Comparison of ENCODE assay signal across 24 cellular contexts in genomic region chr17:16298140-16298662, GRCh38. TPM values are rescaled to one million over a fixed set of nuclear protein-coding genes. Genes with fewer than 3 reads are reported as not detected.
A peak's percentile ranks its signal among the peaks of the same experiment; 100 is the strongest.
DNase-seq lines count a peak whose midpoint lies in the region; ATAC-seq and TF ChIP-seq lines count a peak whose summit lies in the region.
"Had no signal": no experiment of that assay in that cellular context is flagged by ENCODE, and none has a peak within 500 bp of the region (broad histone marks: within the 10 kb centered on the region; RNA-seq: fewer than 3 reads in every experiment).

No MANE protein-coding gene starts in this region.

- H3K36me3 ChIP-seq in right lobe of liver (no peaks in the 10 kb centered on the region), transverse colon (no peaks in the 10 kb centered on the region)
- H3K36me3 ChIP-seq: upper lobe of right lung had no signal

- TF ChIP-seq CTCF in WTC11 (IDR thresholded peaks at IDR 0.05) (no peak), right lobe of liver (IDR thresholded peaks at IDR 0.05) (no peak), transverse colon (IDR thresholded peaks at IDR 0.05) (no peak), lower leg skin (IDR thresholded peaks at IDR 0.05) (no peak)

- intact Hi-C loops in right lobe of liver (cut with DNase I), result no loop called here
- intact Hi-C loops in transverse colon (cut with DNase I; ENCODE audit: low total_unique reads), result no loop called here
- intact Hi-C loops in lower leg skin (cut with DNase I; ENCODE audit: low total_unique reads), result no loop called here

- in situ Hi-C loops in transverse colon (cut with MboI; ENCODE audit: low pct_ligation_motif_present in 1 of 4, low pct_unique_long_range_greater_than_20kb in 1 of 4, low sequenced_read_pairs in 3 of 4), result no loop called here

- no peak for ATAC-seq in WTC11
- peak; percentile 66 to 85 (median 76) for ATAC-seq in right lobe of liver
- ATAC-seq: PC-3, upper lobe of right lung had no signal

- no peaks in the 10 kb centered on the region for H3K27me3 Mint-ChIP-seq in activated naive CD4-positive, alpha-beta T cell treated with anti-CD3 and anti-CD28 coated beads, Interleukin-2, amount 50 U/mL, for 24 hours
- H3K27me3 Mint-ChIP-seq in WTC11 (ENCODE audit: low read depth), result no peaks in the 10 kb centered on the region
- H3K27me3 Mint-ChIP-seq: B cell had no signal

- no peak for TF ChIP-seq POLR2A in right lobe of liver (IDR thresholded peaks at IDR 0.05)
- no peak for TF ChIP-seq POLR2A in transverse colon (IDR thresholded peaks at IDR 0.05)
- TF ChIP-seq POLR2A in lower leg skin (IDR thresholded peaks at IDR 0.05), result no peak

- POLR2A ChIA-PET in WTC11 (lab: Charles Lee), result no interaction called here

- peaks cover 8% of the 10 kb centered on the region for H3K36me3 Mint-ChIP-seq in activated naive CD4-positive, alpha-beta T cell treated with anti-CD3 and anti-CD28 coated beads, Interleukin-2, amount 50 U/mL, for 24 hours
- peaks cover 6% of the 10 kb centered on the region; the same call in 1 of the 2 replicates for H3K36me3 Mint-ChIP-seq in WTC11

- H3K9me3 Mint-ChIP-seq in activated naive CD4-positive, alpha-beta T cell treated with anti-CD3 and anti-CD28 coated beads, Interleukin-2, amount 50 U/mL, for 24 hours, result no peaks in the 10 kb centered on the region
- H3K9me3 Mint-ChIP-seq in WTC11, result no peaks in the 10 kb centered on the region

- CTCF ChIA-PET in WTC11 (lab: Charles Lee), result interaction anchor here (2.1 kb wide), 1 partner anchor 65 kb away, joined by 5 read pairs; no protein-coding TSS in a partner anchor

- 13% methylated on average over 1 of the region's 1 CpG for WGBS in right lobe of liver (ENCODE audit: insufficient coverage, low coverage, low lambda C conversion rate, missing lambda C conversion rate)
- WGBS in transverse colon (ENCODE audit: low coverage in 1 of 2), 2 donors, result 60% methylated on average over 1 of the region's 1 CpG; no CpG with 5 or more reads in 1 of the 2 donors
- 100% methylated on average over 1 of the region's 1 CpG for WGBS in lower leg skin, 2 donors

- peak overlapping the region; percentile 23 for H3K27ac Mint-ChIP-seq in activated naive CD4-positive, alpha-beta T cell treated with anti-CD3 and anti-CD28 coated beads, Interleukin-2, amount 50 U/mL, for 24 hours
- no peak overlapping the region for H3K27ac Mint-ChIP-seq in WTC11
- H3K27ac Mint-ChIP-seq: B cell had no signal

- DNase-seq in activated naive CD4-positive, alpha-beta T cell treated with anti-CD3 and anti-CD28 coated beads, Interleukin-2, amount 50 U/mL, for 16 hours, result no peak
- DNase-seq in WTC11 (ENCODE audit: low spot score), result no peak
- DNase-seq in right lobe of liver, result peak; percentile 34 to 86 (median 66)
- no peak for DNase-seq in transverse colon
- no peak for DNase-seq in KG1 (lab: John Stamatoyannopoulos, UW)
- DNase-seq in lower leg skin (ENCODE audit: low spot score in 2 of 2), result no peak
- DNase-seq in Kasumi-1 (lab: John Stamatoyannopoulos, UW), result no peak
- DNase-seq: activated CD4-positive, alpha-beta T cell treated with anti-CD3 and anti-CD28 coated beads for 1 hour; activated gamma-delta T cell treated with Interleukin-2 at 50 U/mL for 16 hours; amygdala; COR-L47; DND-41; islet precursor cell; MM.1S; NCI-H1436; NCI-H510A; occipital lobe; PC-3; SHP77 treated with DMSO at 0.1 percent for 48 hours; substantia nigra; SW 1271; upper lobe of right lung had no signal

- TF ChIP-seq EP300 in transverse colon (IDR thresholded peaks at IDR 0.05; ENCODE audit: low read depth), result no peak

- H3K27me3 ChIP-seq in right lobe of liver (no peaks in the 10 kb centered on the region), transverse colon (no peaks in the 10 kb centered on the region)
- H3K27me3 ChIP-seq: upper lobe of right lung had no signal

- H3K4me1 ChIP-seq in right lobe of liver, result peaks cover 0 to 53% (median 18%) of the 10 kb centered on the region in 4 donors
- peaks cover 5 to 58% (median 24%) of the 10 kb centered on the region in 4 donors for H3K4me1 ChIP-seq in transverse colon
- H3K4me1 ChIP-seq: upper lobe of right lung had no signal

- peak overlapping the region; percentile 85 to 97 (median 96) for H3K27ac ChIP-seq in right lobe of liver
- H3K27ac ChIP-seq in transverse colon, result peak overlapping the region; percentile 81 to 91 (median 86)
- H3K27ac ChIP-seq: upper lobe of right lung had no signal

- H3K4me3 Mint-ChIP-seq in activated naive CD4-positive, alpha-beta T cell treated with anti-CD3 and anti-CD28 coated beads, Interleukin-2, amount 50 U/mL, for 24 hours, result no peak overlapping the region
- H3K4me3 Mint-ChIP-seq in WTC11, result no peak overlapping the region
- H3K4me3 Mint-ChIP-seq: B cell had no signal

- peaks cover 26% of the 10 kb centered on the region for H3K4me1 Mint-ChIP-seq in activated naive CD4-positive, alpha-beta T cell treated with anti-CD3 and anti-CD28 coated beads, Interleukin-2, amount 50 U/mL, for 24 hours
- peaks cover 7% of the 10 kb centered on the region for H3K4me1 Mint-ChIP-seq in WTC11

- H3K9me3 ChIP-seq in right lobe of liver, result no peaks in the 10 kb centered on the region
- H3K9me3 ChIP-seq in transverse colon, result no peaks in the 10 kb centered on the region
- H3K9me3 ChIP-seq: upper lobe of right lung had no signal

- H3K4me3 ChIP-seq in right lobe of liver (peak overlapping the region in 1 of 3 donors; percentile 7), transverse colon (no peak overlapping the region), lower leg skin (ENCODE audit: low read depth, poor library complexity, severe bottlenecking) (no peak overlapping the region)
- H3K4me3 ChIP-seq: upper lobe of right lung had no signal

TF ChIP-seq in WTC11, 78 proteins besides CTCF, POLR2A, EP300 and RAD21:
- no peak for TF ChIP-seq ATF3 (CRISPR knock-in tag; conservative IDR thresholded peaks at IDR 0.05)
- TF ChIP-seq GABPB1 (CRISPR knock-in tag; IDR thresholded peaks at IDR 0.05), result 0 out of 2 replicates have a peak, but pooled peaks have one; percentile 30
- no peak for TF ChIP-seq SP1 (CRISPR knock-in tag; conservative IDR thresholded peaks at IDR 0.05)
- TF ChIP-seq ZNF423 (CRISPR knock-in tag; IDR thresholded peaks at IDR 0.05), result no peak
- TF ChIP-seq, protein P1, sequence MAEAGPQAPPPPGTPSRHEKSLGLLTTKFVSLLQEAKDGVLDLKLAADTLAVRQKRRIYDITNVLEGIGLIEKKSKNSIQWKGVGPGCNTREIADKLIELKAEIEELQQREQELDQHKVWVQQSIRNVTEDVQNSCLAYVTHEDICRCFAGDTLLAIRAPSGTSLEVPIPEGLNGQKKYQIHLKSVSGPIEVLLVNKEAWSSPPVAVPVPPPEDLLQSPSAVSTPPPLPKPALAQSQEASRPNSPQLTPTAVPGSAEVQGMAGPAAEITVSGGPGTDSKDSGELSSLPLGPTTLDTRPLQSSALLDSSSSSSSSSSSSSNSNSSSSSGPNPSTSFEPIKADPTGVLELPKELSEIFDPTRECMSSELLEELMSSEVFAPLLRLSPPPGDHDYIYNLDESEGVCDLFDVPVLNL (CRISPR knock-in tag; IDR thresholded peaks at IDR 0.05; ENCODE audit: borderline replicate concordance, low read depth), result no peak
- TF ChIP-seq SOX15 (CRISPR knock-in tag; IDR thresholded peaks at IDR 0.05), result no peak
- TF ChIP-seq, protein P2, sequence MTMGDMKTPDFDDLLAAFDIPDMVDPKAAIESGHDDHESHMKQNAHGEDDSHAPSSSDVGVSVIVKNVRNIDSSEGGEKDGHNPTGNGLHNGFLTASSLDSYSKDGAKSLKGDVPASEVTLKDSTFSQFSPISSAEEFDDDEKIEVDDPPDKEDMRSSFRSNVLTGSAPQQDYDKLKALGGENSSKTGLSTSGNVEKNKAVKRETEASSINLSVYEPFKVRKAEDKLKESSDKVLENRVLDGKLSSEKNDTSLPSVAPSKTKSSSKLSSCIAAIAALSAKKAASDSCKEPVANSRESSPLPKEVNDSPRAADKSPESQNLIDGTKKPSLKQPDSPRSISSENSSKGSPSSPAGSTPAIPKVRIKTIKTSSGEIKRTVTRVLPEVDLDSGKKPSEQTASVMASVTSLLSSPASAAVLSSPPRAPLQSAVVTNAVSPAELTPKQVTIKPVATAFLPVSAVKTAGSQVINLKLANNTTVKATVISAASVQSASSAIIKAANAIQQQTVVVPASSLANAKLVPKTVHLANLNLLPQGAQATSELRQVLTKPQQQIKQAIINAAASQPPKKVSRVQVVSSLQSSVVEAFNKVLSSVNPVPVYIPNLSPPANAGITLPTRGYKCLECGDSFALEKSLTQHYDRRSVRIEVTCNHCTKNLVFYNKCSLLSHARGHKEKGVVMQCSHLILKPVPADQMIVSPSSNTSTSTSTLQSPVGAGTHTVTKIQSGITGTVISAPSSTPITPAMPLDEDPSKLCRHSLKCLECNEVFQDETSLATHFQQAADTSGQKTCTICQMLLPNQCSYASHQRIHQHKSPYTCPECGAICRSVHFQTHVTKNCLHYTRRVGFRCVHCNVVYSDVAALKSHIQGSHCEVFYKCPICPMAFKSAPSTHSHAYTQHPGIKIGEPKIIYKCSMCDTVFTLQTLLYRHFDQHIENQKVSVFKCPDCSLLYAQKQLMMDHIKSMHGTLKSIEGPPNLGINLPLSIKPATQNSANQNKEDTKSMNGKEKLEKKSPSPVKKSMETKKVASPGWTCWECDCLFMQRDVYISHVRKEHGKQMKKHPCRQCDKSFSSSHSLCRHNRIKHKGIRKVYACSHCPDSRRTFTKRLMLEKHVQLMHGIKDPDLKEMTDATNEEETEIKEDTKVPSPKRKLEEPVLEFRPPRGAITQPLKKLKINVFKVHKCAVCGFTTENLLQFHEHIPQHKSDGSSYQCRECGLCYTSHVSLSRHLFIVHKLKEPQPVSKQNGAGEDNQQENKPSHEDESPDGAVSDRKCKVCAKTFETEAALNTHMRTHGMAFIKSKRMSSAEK (CRISPR knock-in tag; IDR thresholded peaks at IDR 0.05; ENCODE audit: borderline replicate concordance), result no peak

RNA-seq across cellular contexts. Expression of gene CENPV, which starts 55.1 kb away (rescaled TPM):
- total RNA-seq in WTC11 (2021) (151 to 152 TPM (median 151 TPM) in 3 replicates), right lobe of liver (10 to 100 TPM; 19.8 to 34.5 (median 24.8) TPM), transverse colon (100 to 1,000 TPM in 1 of 4 donors, 10 to 100 TPM in 3; 27.0 to 156 (median 57.1) TPM), lower leg skin (1 to 10 TPM; 2.1 to 4.9 (median 3.8) TPM)
- total RNA-seq: PC-3 had no signal

Comparison
In these comparisons a context has a peak if more than half of its experiments do, and no peak if none do; other contexts are left out.
1. DNase-seq: peak in right lobe of liver (3 of 3); none in activated naive CD4-positive, alpha-beta T cell treated with anti-CD3 and anti-CD28 coated beads, Interleukin-2, amount 50 U/mL, for 16 hours (single experiment), WTC11 (single experiment), transverse colon (single experiment), KG1 (single experiment), lower leg skin (0 of 2) and Kasumi-1 (0 of 2).